19 cellular contexts compared by ENCODE assay signal in genomic region chr17:76547642-76548202, GRCh38. TPM values are rescaled to one million over a fixed set of nuclear protein-coding genes. Genes with fewer than 3 reads are reported as not detected.
A peak's percentile ranks its signal among the peaks of the same experiment; 100 is the strongest.
DNase-seq lines count a peak whose midpoint lies in the region; ATAC-seq and TF ChIP-seq lines count a peak whose summit lies in the region.
"Had no signal": no experiment of that assay in that cellular context is flagged by ENCODE, and none has a peak within 500 bp of the region (broad histone marks: within the 10 kb centered on the region; RNA-seq: fewer than 3 reads in every experiment).

No MANE protein-coding gene starts in this region.

- peaks cover 5% of the 10 kb centered on the region for H3K4me1 Mint-ChIP-seq in activated CD8-positive, alpha-beta T cell treated with anti-CD3 and anti-CD28 coated beads for 36 hours (ENCODE audit: low read depth)
- peaks cover 21% of the 10 kb centered on the region for H3K4me1 Mint-ChIP-seq in activated CD8-positive, alpha-beta T cell treated with anti-CD3 and anti-CD28 coated beads, Interleukin-2, amount 10 ng/mL, durations not matched to agents 7 days and 5 days (ENCODE audit: low read depth)

- CTCF ChIA-PET in activated CD8-positive, alpha-beta T cell treated with anti-CD3 and anti-CD28 coated beads for 36 hours (lab: Charles Lee), result interaction anchor here (1.0 to 5.6 kb wide), 6 partner anchors 9 to 54 kb away, joined by 3 to 69 read pairs (median 5); no protein-coding TSS in a partner anchor
- CTCF ChIA-PET in activated CD8-positive, alpha-beta T cell treated with anti-CD3 and anti-CD28 coated beads, Interleukin-2, amount 10 ng/mL, durations not matched to agents 7 days and 5 days (lab: Charles Lee), result interaction anchor here (1.2 to 5.6 kb wide), 7 partner anchors 9 to 134 kb away, joined by 5 to 88 read pairs (median 14); partner anchors contain the start of gene AANAT
- CTCF ChIA-PET in PC-3 (lab: Charles Lee), result interaction anchor here (1.5 to 1.7 kb wide), 2 partner anchors 24 to 63 kb away, joined by 3 to 21 read pairs; no protein-coding TSS in a partner anchor

- no peaks in the 10 kb centered on the region for H3K36me3 ChIP-seq in PC-3 (ENCODE audit: low read depth, low read length)
- H3K36me3 ChIP-seq: neutrophil, tibial nerve had no signal

- no peak overlapping the region for H3K4me3 ChIP-seq in PC-3 (ENCODE audit: low read length)
- H3K4me3 ChIP-seq: smooth muscle cell, tibial nerve had no signal

- H4K20me1 ChIP-seq in PC-3 (ENCODE audit: low read length), result no peaks in the 10 kb centered on the region

- no peaks in the 10 kb centered on the region for H3F3A ChIP-seq in PC-3 (ENCODE audit: low read length, unreplicated experiment)

- POLR2A ChIA-PET in activated CD8-positive, alpha-beta T cell treated with anti-CD3 and anti-CD28 coated beads for 36 hours (lab: Charles Lee), result interaction anchor here (1.3 to 6.2 kb wide), 2 partner anchors 10 to 20 kb away, joined by 5 to 40 read pairs; no protein-coding TSS in a partner anchor
- POLR2A ChIA-PET in activated CD8-positive, alpha-beta T cell treated with anti-CD3 and anti-CD28 coated beads, Interleukin-2, amount 10 ng/mL, durations not matched to agents 7 days and 5 days (lab: Charles Lee), result no interaction called here
- POLR2A ChIA-PET in PC-3 (lab: Charles Lee; ENCODE audit: unreplicated experiment), result no interaction called here

- H3K4me2 ChIP-seq in PC-3 (ENCODE audit: low read length), result peak overlapping the region; percentile 74

- BruUV-seq in PC-3 (replicated peaks; lab: Mats Ljungman, UMichigan), result TSS peak; percentile 47

- H3K27ac Mint-ChIP-seq in activated CD8-positive, alpha-beta T cell treated with anti-CD3 and anti-CD28 coated beads for 36 hours, result no peak overlapping the region
- H3K27ac Mint-ChIP-seq in activated CD8-positive, alpha-beta T cell treated with anti-CD3 and anti-CD28 coated beads, Interleukin-2, amount 10 ng/mL, durations not matched to agents 7 days and 5 days, result no peak overlapping the region
- H3K27ac Mint-ChIP-seq: activated CD4-positive, alpha-beta T cell treated with anti-CD3 and anti-CD28 coated beads for 36 hours; activated naive CD8-positive, alpha-beta T cell treated with anti-CD3 and anti-CD28 coated beads, Interleukin-2, amount 50 U/mL, for 24 hours; dendritic cell treated with granulocyte-macrophage colony-stimulating factor and Interleukin-4, amounts not matched to agents 40 ng/mL and 50 ng/mL, for 4 days; T-cell had no signal

- no peak for ATAC-seq in activated CD8-positive, alpha-beta T cell treated with anti-CD3 and anti-CD28 coated beads for 36 hours
- no peak for ATAC-seq in activated CD8-positive, alpha-beta T cell treated with anti-CD3 and anti-CD28 coated beads, Interleukin-2, amount 10 ng/mL, durations not matched to agents 7 days and 5 days
- no peak for ATAC-seq in PC-3
- ATAC-seq in HG02938 (IDR thresholded peaks at IDR 0.05; ENCODE audit: unreplicated experiment), result no peak
- no peak for ATAC-seq in HG03175 (IDR thresholded peaks at IDR 0.05; ENCODE audit: unreplicated experiment)

- no peaks in the 10 kb centered on the region for H3K36me3 Mint-ChIP-seq in activated CD8-positive, alpha-beta T cell treated with anti-CD3 and anti-CD28 coated beads for 36 hours (ENCODE audit: low read depth)
- H3K36me3 Mint-ChIP-seq in activated CD8-positive, alpha-beta T cell treated with anti-CD3 and anti-CD28 coated beads, Interleukin-2, amount 10 ng/mL, durations not matched to agents 7 days and 5 days (ENCODE audit: low read depth), result no peaks in the 10 kb centered on the region
- H3K36me3 Mint-ChIP-seq: T-cell had no signal

- no peaks in the 10 kb centered on the region for H3K9me3 ChIP-seq in PC-3 (ENCODE audit: low read length)
- H3K9me3 ChIP-seq: BE2C, neutrophil, tibial nerve had no signal

- H3K9me2 ChIP-seq in PC-3 (replicated peaks; ENCODE audit: low read length), result no peaks in the 10 kb centered on the region

- H3K27me3 Mint-ChIP-seq in activated CD8-positive, alpha-beta T cell treated with anti-CD3 and anti-CD28 coated beads for 36 hours, result peaks cover 2% of the 10 kb centered on the region
- peaks cover 5% of the 10 kb centered on the region for H3K27me3 Mint-ChIP-seq in activated CD8-positive, alpha-beta T cell treated with anti-CD3 and anti-CD28 coated beads, Interleukin-2, amount 10 ng/mL, durations not matched to agents 7 days and 5 days (ENCODE audit: low read depth)

- DNase-seq in activated CD8-positive, alpha-beta T cell treated with anti-CD3 and anti-CD28 coated beads for 36 hours, result no peak
- DNase-seq in activated CD8-positive, alpha-beta T cell treated with anti-CD3 and anti-CD28 coated beads, Interleukin-2, amount 10 ng/mL, durations not matched to agents 7 days and 5 days, result no peak
- no peak for DNase-seq in PC-3
- no peak for DNase-seq in epithelial cell of prostate (ENCODE audit: low read depth, low spot score)
- DNase-seq in medulla oblongata (ENCODE audit: extremely low spot score), result no peak
- no peak for DNase-seq in activated T-cell treated with anti-CD3 and anti-CD28 coated beads, Interleukin-2, amount 50 U/mL, for 48 hours
- DNase-seq: 8988T; Right ventricle myocardium superior; stimulated activated naive CD4-positive, alpha-beta T cell treated with Interleukin-2 at 50 U/mL for 16 hours had no signal

- intact Hi-C loops in activated CD8-positive, alpha-beta T cell treated with anti-CD3 and anti-CD28 coated beads for 36 hours (cut with micrococcal nuclease), result no loop called here
- intact Hi-C loops in PC-3 (cut with micrococcal nuclease), result loop anchor here (1.0 kb wide), 1 partner anchor 24 kb away; no protein-coding TSS in a partner anchor

- peaks cover 35% of the 10 kb centered on the region for H3K4me1 ChIP-seq in PC-3 (ENCODE audit: insufficient read depth, low read length)

- peak; percentile 14 for TF ChIP-seq CTCF in activated CD8-positive, alpha-beta T cell treated with anti-CD3 and anti-CD28 coated beads for 36 hours (IDR thresholded peaks at IDR 0.05)
- no peak; the same call in 1 of the 2 replicates for TF ChIP-seq CTCF in PC-3 (conservative IDR thresholded peaks at IDR 0.05; ENCODE audit: low read depth, low read length)

- no peaks in the 10 kb centered on the region for H3K9me3 Mint-ChIP-seq in activated CD8-positive, alpha-beta T cell treated with anti-CD3 and anti-CD28 coated beads for 36 hours
- H3K9me3 Mint-ChIP-seq in activated CD8-positive, alpha-beta T cell treated with anti-CD3 and anti-CD28 coated beads, Interleukin-2, amount 10 ng/mL, durations not matched to agents 7 days and 5 days (ENCODE audit: insufficient read depth), result no peaks in the 10 kb centered on the region
- H3K9me3 Mint-ChIP-seq: activated naive CD8-positive, alpha-beta T cell treated with anti-CD3 and anti-CD28 coated beads, Interleukin-2, amount 50 U/mL, for 24 hours; dendritic cell treated with granulocyte-macrophage colony-stimulating factor and Interleukin-4, amounts not matched to agents 40 ng/mL and 50 ng/mL, for 4 days; T-cell had no signal

- H3K79me2 ChIP-seq in PC-3 (ENCODE audit: low read length), result no peaks in the 10 kb centered on the region

- H3K27me3 ChIP-seq in PC-3 (ENCODE audit: low read length), result no peaks in the 10 kb centered on the region
- H3K27me3 ChIP-seq: BE2C, tibial nerve had no signal

- H2AFZ ChIP-seq in PC-3 (ENCODE audit: low read length), result no peak overlapping the region

- no peak overlapping the region for H3K4me3 Mint-ChIP-seq in activated CD8-positive, alpha-beta T cell treated with anti-CD3 and anti-CD28 coated beads for 36 hours
- no peak overlapping the region for H3K4me3 Mint-ChIP-seq in activated CD8-positive, alpha-beta T cell treated with anti-CD3 and anti-CD28 coated beads, Interleukin-2, amount 10 ng/mL, durations not matched to agents 7 days and 5 days
- H3K4me3 Mint-ChIP-seq: activated CD4-positive, alpha-beta T cell treated with anti-CD3 and anti-CD28 coated beads for 36 hours; activated naive CD8-positive, alpha-beta T cell treated with anti-CD3 and anti-CD28 coated beads, Interleukin-2, amount 50 U/mL, for 24 hours; dendritic cell treated with granulocyte-macrophage colony-stimulating factor and Interleukin-4, amounts not matched to agents 40 ng/mL and 50 ng/mL, for 4 days; T-cell had no signal

- peak overlapping the region; percentile 97 for H3K27ac ChIP-seq in PC-3 (ENCODE audit: low read length)
- H3K27ac ChIP-seq in epithelial cell of prostate, result peak overlapping the region; percentile 90
- H3K27ac ChIP-seq: neutrophil had no signal

- H3K9ac ChIP-seq in PC-3 (ENCODE audit: low read length), result peak overlapping the region; percentile 90

RNA-seq across cellular contexts. Expression of gene PRCD, which starts 7.9 kb away (rescaled TPM):
- not detected for total RNA-seq in activated CD8-positive, alpha-beta T cell treated with anti-CD3 and anti-CD28 coated beads for 36 hours
- total RNA-seq in activated CD8-positive, alpha-beta T cell treated with anti-CD3 and anti-CD28 coated beads, Interleukin-2, amount 10 ng/mL, durations not matched to agents 7 days and 5 days, result not detected
- total RNA-seq in PC-3 (2014; rRNA removed), result 0.86 and 2.5 TPM in 2 replicates
- total RNA-seq: activated CD4-positive, alpha-beta T cell treated with anti-CD3 and anti-CD28 coated beads for 36 hours had no signal

RNA-seq across cellular contexts. Expression of gene CYGB, which starts 10.2 kb away (rescaled TPM):
- under 1 TPM in 1 of 2 experiments, not detected in 1; 0.23 TPM for total RNA-seq in activated CD8-positive, alpha-beta T cell treated with anti-CD3 and anti-CD28 coated beads for 36 hours
- under 1 TPM in 1 of 2 experiments, not detected in 1; 0.40 TPM for total RNA-seq in activated CD8-positive, alpha-beta T cell treated with anti-CD3 and anti-CD28 coated beads, Interleukin-2, amount 10 ng/mL, durations not matched to agents 7 days and 5 days
- total RNA-seq in PC-3 (2014; rRNA removed), result 0.40 and 0.62 TPM in 2 replicates
- total RNA-seq: activated CD4-positive, alpha-beta T cell treated with anti-CD3 and anti-CD28 coated beads for 36 hours had no signal

RNA-seq across cellular contexts. Expression of gene ST6GALNAC2, which starts 37.9 kb away (rescaled TPM):
- total RNA-seq in activated CD8-positive, alpha-beta T cell treated with anti-CD3 and anti-CD28 coated beads for 36 hours, result not detected
- not detected for total RNA-seq in activated CD8-positive, alpha-beta T cell treated with anti-CD3 and anti-CD28 coated beads, Interleukin-2, amount 10 ng/mL, durations not matched to agents 7 days and 5 days
- 1.0 and 6.4 TPM in 2 replicates for total RNA-seq in PC-3 (2014; rRNA removed)

RNA-seq across cellular contexts. Expression of gene RHBDF2, which starts 46.5 kb away (rescaled TPM):
- 10 to 100 TPM; 19.9 to 20.4 TPM for total RNA-seq in activated CD8-positive, alpha-beta T cell treated with anti-CD3 and anti-CD28 coated beads for 36 hours
- total RNA-seq in activated CD8-positive, alpha-beta T cell treated with anti-CD3 and anti-CD28 coated beads, Interleukin-2, amount 10 ng/mL, durations not matched to agents 7 days and 5 days, result 10 to 100 TPM; 51.4 to 52.1 TPM
- 52.3 and 74.8 TPM in 2 replicates for total RNA-seq in PC-3 (2014; rRNA removed)
